Comparison of ENCODE assay signal across 8 cellular contexts in the genomic region with DNA sequence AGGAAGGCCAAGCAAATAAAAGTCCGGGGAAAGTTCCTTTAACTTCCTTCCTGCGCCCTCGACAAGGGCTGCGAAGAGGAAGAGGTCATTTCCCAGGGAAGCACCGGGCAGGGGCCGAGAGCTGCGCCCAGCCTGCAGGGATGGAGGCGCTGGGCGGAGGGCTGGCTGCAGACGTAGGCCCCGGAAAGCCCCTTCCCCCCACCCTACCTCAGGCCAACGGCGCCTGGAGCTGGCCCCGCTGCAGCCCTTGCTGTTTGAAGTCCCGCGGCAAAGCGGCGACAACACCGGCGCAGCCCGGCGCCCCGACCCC.
DNase-seq lines count a peak whose midpoint lies in the region; ATAC-seq, FAIRE-seq and TF ChIP-seq lines count a peak whose summit lies in the region.

No MANE protein-coding gene starts in this region.

- POLR2A ChIA-PET in RWPE1 (lab: Yijun Ruan, JAX; ENCODE audit: low non-redundant PET) (interaction anchor here (0.5 to 2.8 kb wide), 4 partner anchors 17 to 63 kb away, joined by 3 to 16 read pairs (median 4); a partner anchor contains a TSS), endothelial cell of umbilical vein (lab: Charles Lee) (interaction anchor here (0.6 to 1.3 kb wide), 4 partner anchors 33 to 287 kb away, joined by 3 to 5 read pairs (median 4); partner anchors contain the start of gene PTGR2)

- peaks cover 65% of the 10 kb centered on the region for H3K79me2 ChIP-seq in endothelial cell of umbilical vein (ENCODE audit: control insufficient read depth, insufficient read depth, low read length)

- intact Hi-C loops in endothelial cell of umbilical vein (cut with micrococcal nuclease) = loop anchor here (1.0 to 2.0 kb wide), 5 partner anchors 14 to 45 kb away; a partner anchor contains a TSS

- DNase-seq in COLO668 (lab: John Stamatoyannopoulos, UW; ENCODE audit: unreplicated experiment) = peak; percentile 58
- DNase-seq in RWPE1 (ENCODE audit: low spot score) = no peak
- DNase-seq in endothelial cell of umbilical vein (ENCODE audit: low read depth, low spot score) = peak; percentile 29
- peak; percentile 49 for DNase-seq in myocyte (ENCODE audit: low read depth)
- DNase-seq in frontal cortex (ENCODE audit: low spot score in 2 of 2) = no peak

- no peaks in the 10 kb centered on the region for H3K27me3 ChIP-seq in endothelial cell of umbilical vein (ENCODE audit: control insufficient read depth in 2 of 2, insufficient read depth in 2 of 2, low read length in 2 of 2)

- ATAC-seq in GM21786 (IDR thresholded peaks at IDR 0.05; ENCODE audit: unreplicated experiment) (peak; percentile 18), HG03159 (IDR thresholded peaks at IDR 0.05; ENCODE audit: unreplicated experiment) (no peak), HG02885 (IDR thresholded peaks at IDR 0.05; ENCODE audit: poor library complexity, unreplicated experiment) (no peak)

- no peak for TF ChIP-seq CTCF in RWPE1 (conservative IDR thresholded peaks at IDR 0.05; ENCODE audit: low read depth)
- no peak for TF ChIP-seq CTCF in endothelial cell of umbilical vein (IDR thresholded peaks at IDR 0.05; ENCODE audit: extremely low read depth in 1 of 2, insufficient read depth in 1 of 2, low read depth in 1 of 2, low read length in 2 of 2)

- H4K20me1 ChIP-seq in endothelial cell of umbilical vein (replicated peaks; ENCODE audit: control insufficient read depth, extremely low read depth, insufficient read depth, low read length) = no peaks in the 10 kb centered on the region

- peak overlapping the region; percentile 96 for H3K4me2 ChIP-seq in endothelial cell of umbilical vein (ENCODE audit: insufficient read depth, low read length)

- BruUV-seq in endothelial cell of umbilical vein (replicated peaks; lab: Mats Ljungman, UMichigan) = no TSS peak

- H2AFZ ChIP-seq in endothelial cell of umbilical vein (ENCODE audit: low read depth, low read length) = no peak overlapping the region

- H3K4me3 ChIP-seq in endothelial cell of umbilical vein (replicated peaks in 1 of 3; ENCODE audit: insufficient read depth in 1 of 3, low read depth in 1 of 3, low read length in 3 of 3) = peak overlapping the region; percentile 33 to 79 (median 47)

- dilution Hi-C loops in endothelial cell of umbilical vein (cut with MboI; ENCODE audit: extremely low pct_ligation_motif_present, low sequenced_read_pairs) = no loop called here

- peaks cover 53% of the 10 kb centered on the region for H3K4me1 ChIP-seq in endothelial cell of umbilical vein (ENCODE audit: control insufficient read depth, extremely low read depth, insufficient read depth, low read length)

- peak; percentile 94 for FAIRE-seq in endothelial cell of umbilical vein (lab: Jason Lieb, UNC)
- FAIRE-seq in frontal cortex (lab: Jason Lieb, UNC) = no peak

- H3K36me3 ChIP-seq in endothelial cell of umbilical vein (ENCODE audit: control insufficient read depth in 2 of 2, extremely low read depth in 1 of 2, insufficient read depth in 2 of 2, low read length in 2 of 2) = no peaks in the 10 kb centered on the region

- CTCF ChIA-PET in RWPE1 (lab: Yijun Ruan, JAX) = interaction anchor here (0.6 to 3.0 kb wide), 5 partner anchors 9 to 260 kb away, joined by 3 to 11 read pairs (median 5); a partner anchor contains a TSS
- CTCF ChIA-PET in endothelial cell of umbilical vein (lab: Charles Lee) = interaction anchor here (0.9 to 3.0 kb wide), 6 partner anchors 22 to 124 kb away, joined by 3 to 30 read pairs (median 6); a partner anchor contains a TSS

- no peaks in the 10 kb centered on the region for H3K9me1 ChIP-seq in endothelial cell of umbilical vein (replicated peaks; ENCODE audit: control insufficient read depth, extremely low read depth, insufficient read depth, low read length)

- H3K9ac ChIP-seq in endothelial cell of umbilical vein (replicated peaks; ENCODE audit: extremely low read depth, insufficient read depth, low read length) = peak overlapping the region; percentile 96

- H3K9me3 ChIP-seq in endothelial cell of umbilical vein (replicated peaks; ENCODE audit: control insufficient read depth, insufficient read depth, low read length) = no peaks in the 10 kb centered on the region

- TF ChIP-seq POLR2A in endothelial cell of umbilical vein (IDR thresholded peaks at IDR 0.05; ENCODE audit: low read depth, low read length) = no peak

- H3K27ac ChIP-seq in RWPE1 = peak overlapping the region; percentile 99
- H3K27ac ChIP-seq in endothelial cell of umbilical vein (ENCODE audit: insufficient read depth, low read depth, low read length) = peak overlapping the region; percentile 93

TF ChIP-seq in endothelial cell of umbilical vein, 7 proteins besides CTCF, POLR2A, EP300 and RAD21:
- peak; percentile 10 for TF ChIP-seq POLR2AphosphoS5 (IDR thresholded peaks at IDR 0.05; ENCODE audit: insufficient read depth, low read depth, low read length)
- TF ChIP-seq JUN (IDR thresholded peaks at IDR 0.05; ENCODE audit: borderline replicate concordance, insufficient read depth, insufficient read length, low read depth) = no peak

Comparison
In these comparisons a context has a peak if more than half of its experiments do, and no peak if none do; other contexts are left out.
1. DNase-seq: peak in COLO668 (single experiment), endothelial cell of umbilical vein (single experiment) and myocyte (single experiment); none in RWPE1 (single experiment) and frontal cortex (0 of 2).